ENCODE assay signal across 1 cellular context in genomic region chr7:63042730-63043511, GRCh38.
TF ChIP-seq lines count a peak whose summit lies in the region.

No MANE protein-coding gene starts in this region.

TF ChIP-seq in GM23338, 12 proteins besides CTCF, POLR2A, EP300 and RAD21 (continued from another document):
- TF ChIP-seq, protein P1, sequence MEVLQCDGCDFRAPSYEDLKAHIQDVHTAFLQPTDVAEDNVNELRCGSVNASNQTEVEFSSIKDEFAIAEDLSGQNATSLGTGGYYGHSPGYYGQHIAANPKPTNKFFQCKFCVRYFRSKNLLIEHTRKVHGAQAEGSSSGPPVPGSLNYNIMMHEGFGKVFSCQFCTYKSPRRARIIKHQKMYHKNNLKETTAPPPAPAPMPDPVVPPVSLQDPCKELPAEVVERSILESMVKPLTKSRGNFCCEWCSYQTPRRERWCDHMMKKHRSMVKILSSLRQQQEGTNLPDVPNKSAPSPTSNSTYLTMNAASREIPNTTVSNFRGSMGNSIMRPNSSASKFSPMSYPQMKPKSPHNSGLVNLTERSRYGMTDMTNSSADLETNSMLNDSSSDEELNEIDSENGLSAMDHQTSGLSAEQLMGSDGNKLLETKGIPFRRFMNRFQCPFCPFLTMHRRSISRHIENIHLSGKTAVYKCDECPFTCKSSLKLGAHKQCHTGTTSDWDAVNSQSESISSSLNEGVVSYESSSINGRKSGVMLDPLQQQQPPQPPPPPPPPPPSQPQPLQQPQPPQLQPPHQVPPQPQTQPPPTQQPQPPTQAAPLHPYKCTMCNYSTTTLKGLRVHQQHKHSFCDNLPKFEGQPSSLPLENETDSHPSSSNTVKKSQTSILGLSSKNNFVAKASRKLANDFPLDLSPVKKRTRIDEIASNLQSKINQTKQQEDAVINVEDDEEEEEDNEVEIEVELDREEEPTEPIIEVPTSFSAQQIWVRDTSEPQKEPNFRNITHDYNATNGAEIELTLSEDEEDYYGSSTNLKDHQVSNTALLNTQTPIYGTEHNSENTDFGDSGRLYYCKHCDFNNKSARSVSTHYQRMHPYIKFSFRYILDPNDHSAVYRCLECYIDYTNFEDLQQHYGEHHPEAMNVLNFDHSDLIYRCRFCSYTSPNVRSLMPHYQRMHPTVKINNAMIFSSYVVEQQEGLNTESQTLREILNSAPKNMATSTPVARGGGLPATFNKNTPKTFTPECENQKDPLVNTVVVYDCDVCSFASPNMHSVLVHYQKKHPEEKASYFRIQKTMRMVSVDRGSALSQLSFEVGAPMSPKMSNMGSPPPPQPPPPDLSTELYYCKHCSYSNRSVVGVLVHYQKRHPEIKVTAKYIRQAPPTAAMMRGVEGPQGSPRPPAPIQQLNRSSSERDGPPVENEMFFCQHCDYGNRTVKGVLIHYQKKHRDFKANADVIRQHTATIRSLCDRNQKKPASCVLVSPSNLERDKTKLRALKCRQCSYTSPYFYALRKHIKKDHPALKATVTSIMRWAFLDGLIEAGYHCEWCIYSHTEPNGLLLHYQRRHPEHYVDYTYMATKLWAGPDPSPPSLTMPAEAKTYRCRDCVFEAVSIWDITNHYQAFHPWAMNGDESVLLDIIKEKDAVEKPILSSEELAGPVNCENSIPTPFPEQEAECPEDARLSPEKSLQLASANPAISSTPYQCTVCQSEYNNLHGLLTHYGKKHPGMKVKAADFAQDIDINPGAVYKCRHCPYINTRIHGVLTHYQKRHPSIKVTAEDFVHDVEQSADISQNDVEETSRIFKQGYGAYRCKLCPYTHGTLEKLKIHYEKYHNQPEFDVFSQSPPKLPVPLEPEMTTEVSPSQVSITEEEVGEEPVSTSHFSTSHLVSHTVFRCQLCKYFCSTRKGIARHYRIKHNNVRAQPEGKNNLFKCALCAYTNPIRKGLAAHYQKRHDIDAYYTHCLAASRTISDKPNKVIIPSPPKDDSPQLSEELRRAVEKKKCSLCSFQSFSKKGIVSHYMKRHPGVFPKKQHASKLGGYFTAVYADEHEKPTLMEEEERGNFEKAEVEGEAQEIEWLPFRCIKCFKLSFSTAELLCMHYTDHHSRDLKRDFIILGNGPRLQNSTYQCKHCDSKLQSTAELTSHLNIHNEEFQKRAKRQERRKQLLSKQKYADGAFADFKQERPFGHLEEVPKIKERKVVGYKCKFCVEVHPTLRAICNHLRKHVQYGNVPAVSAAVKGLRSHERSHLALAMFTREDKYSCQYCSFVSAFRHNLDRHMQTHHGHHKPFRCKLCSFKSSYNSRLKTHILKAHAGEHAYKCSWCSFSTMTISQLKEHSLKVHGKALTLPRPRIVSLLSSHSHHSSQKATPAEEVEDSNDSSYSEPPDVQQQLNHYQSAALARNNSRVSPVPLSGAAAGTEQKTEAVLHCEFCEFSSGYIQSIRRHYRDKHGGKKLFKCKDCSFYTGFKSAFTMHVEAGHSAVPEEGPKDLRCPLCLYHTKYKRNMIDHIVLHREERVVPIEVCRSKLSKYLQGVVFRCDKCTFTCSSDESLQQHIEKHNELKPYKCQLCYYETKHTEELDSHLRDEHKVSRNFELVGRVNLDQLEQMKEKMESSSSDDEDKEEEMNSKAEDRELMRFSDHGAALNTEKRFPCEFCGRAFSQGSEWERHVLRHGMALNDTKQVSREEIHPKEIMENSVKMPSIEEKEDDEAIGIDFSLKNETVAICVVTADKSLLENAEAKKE (CRISPR knock-in tag; IDR thresholded peaks at IDR 0.05) = no peak
- no peak for TF ChIP-seq EZH2 (IDR thresholded peaks at IDR 0.05; ENCODE audit: low read depth, unreplicated experiment)
- no peak for TF ChIP-seq ZNF331 (CRISPR knock-in tag; IDR thresholded peaks at IDR 0.05; ENCODE audit: low read depth)
- no peak for TF ChIP-seq STAT1 (IDR thresholded peaks at IDR 0.05; ENCODE audit: unreplicated experiment)
- TF ChIP-seq NANOG (IDR thresholded peaks at IDR 0.05; ENCODE audit: borderline replicate concordance) = no peak
- no peak for TF ChIP-seq JUNB (IDR thresholded peaks at IDR 0.05; ENCODE audit: unreplicated experiment)
- TF ChIP-seq, protein P2, sequence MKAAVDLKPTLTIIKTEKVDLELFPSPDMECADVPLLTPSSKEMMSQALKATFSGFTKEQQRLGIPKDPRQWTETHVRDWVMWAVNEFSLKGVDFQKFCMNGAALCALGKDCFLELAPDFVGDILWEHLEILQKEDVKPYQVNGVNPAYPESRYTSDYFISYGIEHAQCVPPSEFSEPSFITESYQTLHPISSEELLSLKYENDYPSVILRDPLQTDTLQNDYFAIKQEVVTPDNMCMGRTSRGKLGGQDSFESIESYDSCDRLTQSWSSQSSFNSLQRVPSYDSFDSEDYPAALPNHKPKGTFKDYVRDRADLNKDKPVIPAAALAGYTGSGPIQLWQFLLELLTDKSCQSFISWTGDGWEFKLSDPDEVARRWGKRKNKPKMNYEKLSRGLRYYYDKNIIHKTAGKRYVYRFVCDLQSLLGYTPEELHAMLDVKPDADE (IDR thresholded peaks at IDR 0.05) = no peak
- no peak for TF ChIP-seq CREB1 (CRISPR knock-in tag; IDR thresholded peaks at IDR 0.05; ENCODE audit: low read depth)
